Comparison of ENCODE assay signal across 9 cellular contexts in genomic region chr14:92615451-92615850, GRCh38.
DNase-seq lines count a peak whose midpoint lies in the region; ATAC-seq, FAIRE-seq and TF ChIP-seq lines count a peak whose summit lies in the region.
"Had no signal": no experiment of that assay in that cellular context is flagged by ENCODE, and none has a peak within 500 bp of the region (broad histone marks: within the 10 kb centered on the region; RNA-seq: fewer than 3 reads in every experiment).

No MANE protein-coding gene starts in this region.

- H3K36me3 ChIP-seq in small intestine (ENCODE audit: control insufficient read depth in 2 of 2, insufficient read depth in 2 of 2, low read length in 2 of 2) (no peaks in the 10 kb centered on the region), A673 (ENCODE audit: insufficient read depth, low read length, poor library complexity, severe bottlenecking) (no peaks in the 10 kb centered on the region)

- FAIRE-seq in small intestine (lab: Jason Lieb, UNC), result no peak

- H3K4me3 Mint-ChIP-seq in activated CD4-positive, alpha-beta memory T cell treated with anti-CD3 and anti-CD28 coated beads for 36 hours, result peak overlapping the region; percentile 24
- H3K4me3 Mint-ChIP-seq: dendritic cell treated with granulocyte-macrophage colony-stimulating factor and Interleukin-4, amounts not matched to agents 40 ng/mL and 50 ng/mL, for 4 days had no signal

- H3K27ac Mint-ChIP-seq in activated CD4-positive, alpha-beta memory T cell treated with anti-CD3 and anti-CD28 coated beads for 36 hours, result peak overlapping the region; percentile 73
- H3K27ac Mint-ChIP-seq: dendritic cell treated with granulocyte-macrophage colony-stimulating factor and Interleukin-4, amounts not matched to agents 40 ng/mL and 50 ng/mL, for 4 days had no signal

- no peak for TF ChIP-seq CTCF in A673 (conservative IDR thresholded peaks at IDR 0.05; ENCODE audit: low read depth, low read length)

- H3K4me1 Mint-ChIP-seq in activated CD4-positive, alpha-beta memory T cell treated with anti-CD3 and anti-CD28 coated beads for 36 hours (ENCODE audit: low read depth), result peaks cover 33% of the 10 kb centered on the region

- H3K36me3 Mint-ChIP-seq in activated CD4-positive, alpha-beta memory T cell treated with anti-CD3 and anti-CD28 coated beads for 36 hours, result no peaks in the 10 kb centered on the region

- CTCF ChIA-PET in activated CD4-positive, alpha-beta memory T cell treated with anti-CD3 and anti-CD28 coated beads for 36 hours (lab: Charles Lee), result interaction anchor here (0.7 to 2.6 kb wide), 5 partner anchors 19 to 68 kb away, joined by 3 to 7 read pairs (median 3); no protein-coding TSS in a partner anchor
- CTCF ChIA-PET in A673 (lab: Charles Lee), result no interaction called here

- WGBS in small intestine, 3 donors, result 30 to 48% (median 34%) methylated on average over 4 of the region's 4 CpGs

- POLR2A ChIA-PET in activated CD4-positive, alpha-beta memory T cell treated with anti-CD3 and anti-CD28 coated beads for 36 hours (lab: Charles Lee), result interaction anchor here (1.0 kb wide), 1 partner anchor 38 kb away, joined by 4 read pairs; no protein-coding TSS in a partner anchor
- POLR2A ChIA-PET in A673 (lab: Charles Lee; ENCODE audit: low non-redundant PET), result no interaction called here

- peaks cover 0 to 5% of the 10 kb centered on the region in 2 donors for H3K4me1 ChIP-seq in small intestine (ENCODE audit: control insufficient read depth in 2 of 2, insufficient read depth in 1 of 2, low read depth in 1 of 2, low read length in 1 of 2)
- H3K4me1 ChIP-seq in A673 (ENCODE audit: insufficient read depth, low read length, poor library complexity, severe bottlenecking), result no peaks in the 10 kb centered on the region

- no peak overlapping the region for H3K4me3 ChIP-seq in small intestine (ENCODE audit: low read depth in 1 of 2, low read length in 2 of 2)
- H3K4me3 ChIP-seq in A673 (ENCODE audit: low read depth, low read length, poor library complexity, severe bottlenecking), result no peak overlapping the region

- intact Hi-C loops in activated CD4-positive, alpha-beta memory T cell treated with anti-CD3 and anti-CD28 coated beads for 36 hours (cut with micrococcal nuclease), result loop anchor here (2.0 kb wide), 1 partner anchor 35 kb away; no protein-coding TSS in a partner anchor
- intact Hi-C loops in A673 (cut with micrococcal nuclease; ENCODE audit: unreplicated experiment), result no loop called here
- intact Hi-C loops in left colon (cut with DNase I, micrococcal nuclease), result no loop called here

- ATAC-seq in GM18502 (IDR thresholded peaks at IDR 0.05; ENCODE audit: poor library complexity, unreplicated experiment) (peak; percentile 86), HG02885 (IDR thresholded peaks at IDR 0.05; ENCODE audit: poor library complexity, unreplicated experiment) (peak; percentile 58), left colon (no peak)

- H3K27me3 ChIP-seq in small intestine (ENCODE audit: control insufficient read depth in 2 of 2, insufficient read depth in 2 of 2, low read length in 2 of 2), result no peaks in the 10 kb centered on the region
- no peaks in the 10 kb centered on the region for H3K27me3 ChIP-seq in A673 (replicated peaks; ENCODE audit: insufficient read depth, low read depth, low read length, poor library complexity)

- H3K27ac ChIP-seq in small intestine (ENCODE audit: low read depth in 1 of 2, low read length in 1 of 2), result peak overlapping the region in 1 of 2 donors; percentile 7
- H3K27ac ChIP-seq in A673 (ENCODE audit: low read depth, low read length, poor library complexity, severe bottlenecking), result no peak overlapping the region

- DNase-seq in activated CD4-positive, alpha-beta memory T cell treated with anti-CD3 and anti-CD28 coated beads for 36 hours, result peak; percentile 74
- DNase-seq in small intestine (peak; percentile 25), A673 (ENCODE audit: low spot score) (no peak), left colon (no peak), cerebellum (ENCODE audit: low spot score) (no peak), occipital lobe (lab: John Stamatoyannopoulos, UW) (no peak)

- no peaks in the 10 kb centered on the region for H3K27me3 Mint-ChIP-seq in activated CD4-positive, alpha-beta memory T cell treated with anti-CD3 and anti-CD28 coated beads for 36 hours
- H3K27me3 Mint-ChIP-seq: dendritic cell treated with granulocyte-macrophage colony-stimulating factor and Interleukin-4, amounts not matched to agents 40 ng/mL and 50 ng/mL, for 4 days had no signal

- no TSS peak for BruUV-seq in A673 (replicated peaks; lab: Mats Ljungman, UMichigan)

- H3K9me3 Mint-ChIP-seq in activated CD4-positive, alpha-beta memory T cell treated with anti-CD3 and anti-CD28 coated beads for 36 hours, result no peaks in the 10 kb centered on the region
- H3K9me3 Mint-ChIP-seq: dendritic cell treated with granulocyte-macrophage colony-stimulating factor and Interleukin-4, amounts not matched to agents 40 ng/mL and 50 ng/mL, for 4 days had no signal

- H3K9me3 ChIP-seq in small intestine (ENCODE audit: control insufficient read depth, low read depth) (no peaks in the 10 kb centered on the region), A673 (ENCODE audit: low read depth, low read length, poor library complexity, severe bottlenecking) (no peaks in the 10 kb centered on the region)

Comparison
In these comparisons a context has a peak if more than half of its experiments do, and no peak if none do; other contexts are left out.
1. DNase-seq: peak in activated CD4-positive, alpha-beta memory T cell treated with anti-CD3 and anti-CD28 coated beads for 36 hours (single experiment) and small intestine (single experiment); none in A673 (single experiment), left colon (0 of 2), cerebellum (single experiment) and occipital lobe (single experiment).